ENCODE assay signal across 8 cellular contexts in the genomic region with DNA sequence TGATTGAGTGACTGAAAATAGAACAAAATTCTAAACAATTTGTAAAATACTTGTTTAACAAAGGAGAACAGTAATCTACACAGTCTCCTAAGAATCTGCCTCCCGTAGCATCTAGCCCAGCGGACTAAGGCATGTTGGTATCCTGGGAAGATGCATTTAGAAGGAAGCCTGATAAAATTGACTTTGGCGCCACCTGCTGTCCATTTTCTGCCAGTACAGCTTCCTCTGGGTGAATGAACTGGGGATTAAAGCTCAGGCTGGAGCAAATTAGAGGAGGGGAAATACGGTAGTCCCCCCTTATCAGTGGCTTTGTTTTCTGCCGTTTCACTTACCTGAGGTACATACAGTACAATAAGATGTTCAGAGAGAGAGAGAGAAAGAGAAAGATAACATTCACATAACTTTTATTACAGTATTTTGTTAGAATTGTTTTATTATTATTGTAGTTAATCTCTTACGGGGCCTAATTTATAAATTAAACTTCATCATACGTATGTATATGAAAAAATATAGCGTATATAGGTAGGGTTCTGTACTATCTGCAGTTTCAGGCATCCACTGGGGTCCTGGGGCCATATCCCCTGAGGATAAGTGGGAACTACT.
DNase-seq lines count a peak whose midpoint lies in the region; ATAC-seq and TF ChIP-seq lines count a peak whose summit lies in the region.

No MANE protein-coding gene starts in this region.

- no peaks in the 10 kb centered on the region for H4K20me1 ChIP-seq in OCI-LY7 (ENCODE audit: insufficient read depth, low read length)

- H3K4me3 ChIP-seq in OCI-LY7 (ENCODE audit: low read depth, low read length, poor library complexity, severe bottlenecking) (no peak overlapping the region), esophagus squamous epithelium (no peak overlapping the region)

- H3K9me3 Mint-ChIP-seq in naive thymus-derived CD8-positive, alpha-beta T cell: no peaks in the 10 kb centered on the region

- TF ChIP-seq POLR2A in esophagus squamous epithelium (IDR thresholded peaks at IDR 0.05): no peak

- peak overlapping the region in 1 of 10 donors; percentile 12 for H3K27ac Mint-ChIP-seq in naive thymus-derived CD8-positive, alpha-beta T cell

- WGBS in esophagus squamous epithelium, 2 donors: 12 to 13% methylated on average over 8 of the region's 8 CpGs

- DNase-seq in NCI-H510A treated with DMSO at 0.1 percent for 48 hours (lab: John Stamatoyannopoulos, UW) (peak; percentile 52), NCI-H510A (lab: John Stamatoyannopoulos, UW) (no peak), OCI-LY7 (ENCODE audit: low spot score) (peak; percentile 53), activated T-cell treated with anti-CD3 and anti-CD28 coated beads for 24 hours (ENCODE audit: low read depth) (peak; percentile 55), esophagus squamous epithelium (lab: John Stamatoyannopoulos, UW) (no peak)
- DNase-seq in naive thymus-derived CD8-positive, alpha-beta T cell: peak; percentile 43 to 76 (median 58)
- DNase-seq in stimulated activated naive CD4-positive, alpha-beta T cell treated with Interleukin-2 at 50 U/mL for 16 hours (lab: John Stamatoyannopoulos, UW): peak; percentile 52

- H3K9me3 ChIP-seq in OCI-LY7 (ENCODE audit: low read length) (no peaks in the 10 kb centered on the region), esophagus squamous epithelium (no peaks in the 10 kb centered on the region)

- TF ChIP-seq CTCF in OCI-LY7 (conservative IDR thresholded peaks at IDR 0.05; ENCODE audit: low read length) (peak; percentile 96), esophagus squamous epithelium (IDR thresholded peaks at IDR 0.05) (peak; percentile 75 to 98 (median 88))

- no peaks in the 10 kb centered on the region for H3K4me1 ChIP-seq in OCI-LY7 (ENCODE audit: insufficient read depth, low read length, poor library complexity, severe bottlenecking)
- no peaks in the 10 kb centered on the region for H3K4me1 ChIP-seq in esophagus squamous epithelium

- no TSS peak for BruUV-seq in OCI-LY7 (replicated peaks; lab: Mats Ljungman, UMichigan)

- H2AFZ ChIP-seq in OCI-LY7 (ENCODE audit: low read length): no peak overlapping the region

- no peaks in the 10 kb centered on the region for H3K36me3 ChIP-seq in OCI-LY7 (ENCODE audit: insufficient read depth, low read length)
- H3K36me3 ChIP-seq in esophagus squamous epithelium: no peaks in the 10 kb centered on the region

- CTCF ChIA-PET in OCI-LY7 (lab: Charles Lee; ENCODE audit: unreplicated experiment): interaction anchor here (0.6 kb wide), 1 partner anchor 18 kb away, joined by 3 read pairs; no protein-coding TSS in a partner anchor

- ATAC-seq in HG03439 (IDR thresholded peaks at IDR 0.05; ENCODE audit: unreplicated experiment): peak; percentile 67
- ATAC-seq in naive thymus-derived CD8-positive, alpha-beta T cell: peak; percentile 48 to 72

- peaks cover 0 to 1% (median 0%) of the 10 kb centered on the region in 4 donors for H3K4me1 Mint-ChIP-seq in naive thymus-derived CD8-positive, alpha-beta T cell

- POLR2A ChIA-PET in OCI-LY7 (lab: Charles Lee): interaction anchor here (0.7 to 0.8 kb wide), 2 partner anchors 10 to 326 kb away, joined by 3 read pairs; no protein-coding TSS in a partner anchor
- POLR2A ChIA-PET in naive thymus-derived CD8-positive, alpha-beta T cell (lab: Charles Lee): no interaction called here

- H3K27me3 Mint-ChIP-seq in naive thymus-derived CD8-positive, alpha-beta T cell: peaks cover 4 to 14% (median 8%) of the 10 kb centered on the region in 5 donors

- H3K27me3 ChIP-seq in esophagus squamous epithelium: peaks cover 0 to 8% (median 0%) of the 10 kb centered on the region in 4 donors

- no peaks in the 10 kb centered on the region for H3K36me3 Mint-ChIP-seq in naive thymus-derived CD8-positive, alpha-beta T cell

- H3K4me3 Mint-ChIP-seq in naive thymus-derived CD8-positive, alpha-beta T cell: no peak overlapping the region

- H3K4me2 ChIP-seq in OCI-LY7 (ENCODE audit: low read length): no peak overlapping the region

- H3K27ac ChIP-seq in OCI-LY7 (ENCODE audit: low read depth, low read length, poor library complexity, severe bottlenecking) (no peak overlapping the region), esophagus squamous epithelium (no peak overlapping the region)

- H3K79me2 ChIP-seq in OCI-LY7 (ENCODE audit: insufficient read depth, low read depth, low read length): no peaks in the 10 kb centered on the region

- intact Hi-C loops in OCI-LY7 (cut with micrococcal nuclease; ENCODE audit: unreplicated experiment): loop anchor here (5.0 to 10.0 kb wide), 2 partner anchors 600 to 723 kb away; no protein-coding TSS in a partner anchor
- intact Hi-C loops in esophagus squamous epithelium (cut with DNase I): no loop called here

- H3K9me2 ChIP-seq in OCI-LY7 (ENCODE audit: insufficient read depth, low read length): no peaks in the 10 kb centered on the region

Comparison
In these comparisons a context has a peak if more than half of its experiments do, and no peak if none do; other contexts are left out.
1. DNase-seq: peak in NCI-H510A treated with DMSO at 0.1 percent for 48 hours (single experiment), OCI-LY7 (single experiment), activated T-cell treated with anti-CD3 and anti-CD28 coated beads for 24 hours (single experiment), naive thymus-derived CD8-positive, alpha-beta T cell (10 of 10) and stimulated activated naive CD4-positive, alpha-beta T cell treated with Interleukin-2 at 50 U/mL for 16 hours (single experiment); none in NCI-H510A (single experiment) and esophagus squamous epithelium (single experiment).